ENCODE assay signal across 11 cellular contexts in genomic region chr11:95074806-95075563, GRCh38. TPM values are rescaled to one million over a fixed set of nuclear protein-coding genes. Genes with fewer than 3 reads are reported as not detected.
DNase-seq lines count a peak whose midpoint lies in the region; ATAC-seq and TF ChIP-seq lines count a peak whose summit lies in the region.
"Had no signal": no experiment of that assay in that cellular context is flagged by ENCODE, and none has a peak within 500 bp of the region (broad histone marks: within the 10 kb centered on the region; RNA-seq: fewer than 3 reads in every experiment).

No MANE protein-coding gene starts in this region.

- peaks cover 4% of the 10 kb centered on the region; the same call in 1 of the 2 replicates for H3K79me2 ChIP-seq in SK-N-SH (ENCODE audit: insufficient read depth)

- no peaks in the 10 kb centered on the region for H3K9me2 ChIP-seq in SK-N-SH

- H3K9ac ChIP-seq in SK-N-SH = no peak overlapping the region

- no peak for TF ChIP-seq EP300 in SK-N-SH (IDR thresholded peaks at IDR 0.05; ENCODE audit: borderline replicate concordance in 1 of 2, low read depth in 1 of 2, low read length in 1 of 2)

- TF ChIP-seq CTCF in activated CD8-positive, alpha-beta T cell treated with anti-CD3 and anti-CD28 coated beads for 36 hours (IDR thresholded peaks at IDR 0.05) = no peak
- no peak for TF ChIP-seq CTCF in coronary artery (IDR thresholded peaks at IDR 0.05)
- TF ChIP-seq CTCF in lower lobe of right lung (IDR thresholded peaks at IDR 0.05) = no peak
- no peak for TF ChIP-seq CTCF in SK-N-SH (IDR thresholded peaks at IDR 0.05)

- H3K4me2 ChIP-seq in SK-N-SH = no peak overlapping the region

- H3K36me3 Mint-ChIP-seq in activated CD8-positive, alpha-beta T cell treated with anti-CD3 and anti-CD28 coated beads, Interleukin-2, amount 10 ng/mL, durations not matched to agents 7 days and 5 days (ENCODE audit: low read depth) = peaks cover 11% of the 10 kb centered on the region
- peaks cover 9% of the 10 kb centered on the region for H3K36me3 Mint-ChIP-seq in activated CD8-positive, alpha-beta T cell treated with anti-CD3 and anti-CD28 coated beads for 36 hours (ENCODE audit: low read depth)

- ATAC-seq in activated CD8-positive, alpha-beta T cell treated with anti-CD3 and anti-CD28 coated beads, Interleukin-2, amount 10 ng/mL, durations not matched to agents 7 days and 5 days = no peak
- ATAC-seq in activated CD8-positive, alpha-beta T cell treated with anti-CD3 and anti-CD28 coated beads for 36 hours = no peak
- ATAC-seq in lower lobe of right lung (peak; percentile 62 to 65), aorta (ENCODE audit: low FRiP score) (no peak), GM21515 (IDR thresholded peaks at IDR 0.05; ENCODE audit: unreplicated experiment) (no peak), GM21529 (IDR thresholded peaks at IDR 0.05; ENCODE audit: unreplicated experiment) (no peak)

- H3K9me3 ChIP-seq in lower lobe of right lung (no peaks in the 10 kb centered on the region), aorta (ENCODE audit: control insufficient read depth, low read length) (no peaks in the 10 kb centered on the region), SK-N-SH (no peaks in the 10 kb centered on the region)

- POLR2A ChIA-PET in activated CD8-positive, alpha-beta T cell treated with anti-CD3 and anti-CD28 coated beads, Interleukin-2, amount 10 ng/mL, durations not matched to agents 7 days and 5 days (lab: Charles Lee) = interaction anchor here (1.7 to 3.3 kb wide), 2 partner anchors 14 kb away, joined by 7 to 19 read pairs; partner anchors contain the start of gene ENDOD1
- POLR2A ChIA-PET in activated CD8-positive, alpha-beta T cell treated with anti-CD3 and anti-CD28 coated beads for 36 hours (lab: Charles Lee) = interaction anchor here (0.7 to 1.2 kb wide), 3 partner anchors 9 to 681 kb away, joined by 3 to 4 read pairs (median 3); no protein-coding TSS in a partner anchor
- POLR2A ChIA-PET in SK-N-SH (lab: Yijun Ruan, JAX) = no interaction called here

- no peak for TF ChIP-seq RAD21 in SK-N-SH (IDR thresholded peaks at IDR 0.05; ENCODE audit: low read length)

- CTCF ChIA-PET in activated CD8-positive, alpha-beta T cell treated with anti-CD3 and anti-CD28 coated beads, Interleukin-2, amount 10 ng/mL, durations not matched to agents 7 days and 5 days (lab: Charles Lee) = interaction anchor here (1.1 to 12.3 kb wide), 6 partner anchors 8 to 78 kb away, joined by 4 to 233 read pairs (median 6); partner anchors contain the start of gene ENDOD1
- CTCF ChIA-PET in activated CD8-positive, alpha-beta T cell treated with anti-CD3 and anti-CD28 coated beads for 36 hours (lab: Charles Lee) = interaction anchor here (0.7 to 12.0 kb wide), 5 partner anchors 9 to 78 kb away, joined by 3 to 185 read pairs (median 4); no protein-coding TSS in a partner anchor
- CTCF ChIA-PET in SK-N-SH (lab: Yijun Ruan, JAX) = interaction anchor here (1.5 to 1.7 kb wide), 2 partner anchors 15 to 690 kb away, joined by 3 to 4 read pairs; partner anchors contain the start of gene ENDOD1

- peaks cover 4% of the 10 kb centered on the region for H3K27me3 Mint-ChIP-seq in activated CD8-positive, alpha-beta T cell treated with anti-CD3 and anti-CD28 coated beads, Interleukin-2, amount 10 ng/mL, durations not matched to agents 7 days and 5 days (ENCODE audit: low read depth)
- no peaks in the 10 kb centered on the region for H3K27me3 Mint-ChIP-seq in activated CD8-positive, alpha-beta T cell treated with anti-CD3 and anti-CD28 coated beads for 36 hours

- no peak overlapping the region for H3K4me3 Mint-ChIP-seq in activated CD8-positive, alpha-beta T cell treated with anti-CD3 and anti-CD28 coated beads, Interleukin-2, amount 10 ng/mL, durations not matched to agents 7 days and 5 days
- H3K4me3 Mint-ChIP-seq in activated CD8-positive, alpha-beta T cell treated with anti-CD3 and anti-CD28 coated beads for 36 hours = no peak overlapping the region
- H3K4me3 Mint-ChIP-seq: neural crest cell had no signal

- WGBS in aorta, 2 donors = 30 to 33% methylated on average over 8 of the region's 8 CpGs
- whole genome bisulfite sequencing in SK-N-SH (ENCODE audit: low lambda C conversion rate) = 59% methylated on average over 8 of the region's 8 CpGs

- H3K36me3 ChIP-seq in lower lobe of right lung = no peaks in the 10 kb centered on the region
- no peaks in the 10 kb centered on the region for H3K36me3 ChIP-seq in aorta (ENCODE audit: control insufficient read depth in 1 of 2, insufficient read depth in 2 of 2, low read length in 1 of 2)
- H3K36me3 ChIP-seq in SK-N-SH (replicated peaks in 1 of 2; ENCODE audit: control insufficient read depth in 1 of 2, insufficient read depth in 2 of 2, low read length in 1 of 2) = peaks cover 11 to 12% of the 10 kb centered on the region in 2 experiments

- H3K27ac ChIP-seq in coronary artery (peak overlapping the region; percentile 28 to 67), lower lobe of right lung (peak overlapping the region; percentile 27), aorta (ENCODE audit: low read depth in 1 of 2, low read length in 2 of 2) (peak overlapping the region in 1 of 2 donors; percentile 71), SK-N-SH (ENCODE audit: low read depth in 2 of 2, low read length in 1 of 2) (no peak overlapping the region)

- peaks cover 41% of the 10 kb centered on the region for H3K4me1 ChIP-seq in lower lobe of right lung
- peaks cover 7 to 15% of the 10 kb centered on the region in 2 donors for H3K4me1 ChIP-seq in aorta (ENCODE audit: control insufficient read depth in 1 of 2, insufficient read depth in 2 of 2, low read length in 2 of 2)
- H3K4me1 ChIP-seq in SK-N-SH (ENCODE audit: control insufficient read depth in 1 of 2, insufficient read depth in 2 of 2, low read depth in 1 of 2, low read length in 1 of 2) = peaks cover 3 to 7% of the 10 kb centered on the region in 2 experiments; a peak in 2 of 4 replicates

- H3F3A ChIP-seq in SK-N-SH (replicated peaks; ENCODE audit: insufficient read depth) = no peaks in the 10 kb centered on the region

- H3K27me3 ChIP-seq in lower lobe of right lung (ENCODE audit: low read depth) (no peaks in the 10 kb centered on the region), aorta (ENCODE audit: control insufficient read depth in 1 of 2, insufficient read depth in 2 of 2, low read length in 1 of 2) (no peaks in the 10 kb centered on the region), SK-N-SH (ENCODE audit: insufficient read depth) (no peaks in the 10 kb centered on the region)

- H3K27ac Mint-ChIP-seq in activated CD8-positive, alpha-beta T cell treated with anti-CD3 and anti-CD28 coated beads, Interleukin-2, amount 10 ng/mL, durations not matched to agents 7 days and 5 days = no peak overlapping the region
- no peak overlapping the region for H3K27ac Mint-ChIP-seq in activated CD8-positive, alpha-beta T cell treated with anti-CD3 and anti-CD28 coated beads for 36 hours

- no peak overlapping the region for H2AFZ ChIP-seq in SK-N-SH (ENCODE audit: low read depth)

- peak; percentile 18 for DNase-seq in activated CD8-positive, alpha-beta T cell treated with anti-CD3 and anti-CD28 coated beads, Interleukin-2, amount 10 ng/mL, durations not matched to agents 7 days and 5 days
- DNase-seq in activated CD8-positive, alpha-beta T cell treated with anti-CD3 and anti-CD28 coated beads for 36 hours = no peak
- DNase-seq in coronary artery (ENCODE audit: low spot score) (no peak), lower lobe of right lung (peak; percentile 76), aorta (peak; percentile 61 to 77), SK-N-SH (no peak)
- DNase-seq: activated naive CD4-positive, alpha-beta T cell treated with anti-CD3 and anti-CD28 coated beads, Interleukin-2, amount 50 U/mL, for 16 hours; H7 had no signal

- intact Hi-C loops in activated CD8-positive, alpha-beta T cell treated with anti-CD3 and anti-CD28 coated beads for 36 hours (cut with micrococcal nuclease) = no loop called here
- intact Hi-C loops in lower lobe of right lung (cut with DNase I) = no loop called here
- intact Hi-C loops in aorta (cut with DNase I) = loop anchor here in 1 of 2 donors (5.0 to 10.0 kb wide), 2 partner anchors 32 to 690 kb away; no protein-coding TSS in a partner anchor

- H3K4me1 Mint-ChIP-seq in activated CD8-positive, alpha-beta T cell treated with anti-CD3 and anti-CD28 coated beads, Interleukin-2, amount 10 ng/mL, durations not matched to agents 7 days and 5 days (ENCODE audit: low read depth) = peaks cover 20% of the 10 kb centered on the region
- peaks cover 22% of the 10 kb centered on the region for H3K4me1 Mint-ChIP-seq in activated CD8-positive, alpha-beta T cell treated with anti-CD3 and anti-CD28 coated beads for 36 hours (ENCODE audit: low read depth)

- H3K4me3 ChIP-seq in coronary artery = peak overlapping the region; percentile 11
- no peak overlapping the region for H3K4me3 ChIP-seq in lower lobe of right lung
- H3K4me3 ChIP-seq in aorta (ENCODE audit: low read length in 2 of 2) = no peak overlapping the region
- H3K4me3 ChIP-seq in SK-N-SH (ENCODE audit: low read depth in 2 of 2, low read length in 1 of 2) = no peak overlapping the region

- H3K9me3 Mint-ChIP-seq in activated CD8-positive, alpha-beta T cell treated with anti-CD3 and anti-CD28 coated beads, Interleukin-2, amount 10 ng/mL, durations not matched to agents 7 days and 5 days (ENCODE audit: insufficient read depth) = no peaks in the 10 kb centered on the region
- H3K9me3 Mint-ChIP-seq in activated CD8-positive, alpha-beta T cell treated with anti-CD3 and anti-CD28 coated beads for 36 hours = no peaks in the 10 kb centered on the region
- H3K9me3 Mint-ChIP-seq: neural crest cell had no signal

- no peaks in the 10 kb centered on the region for H4K20me1 ChIP-seq in SK-N-SH (ENCODE audit: insufficient read depth)

RNA-seq across cellular contexts. Expression of gene SRSF8, which starts 8.3 kb away (rescaled TPM):
- 10 to 100 TPM; 30.2 TPM for total RNA-seq in activated CD8-positive, alpha-beta T cell treated with anti-CD3 and anti-CD28 coated beads, Interleukin-2, amount 10 ng/mL, durations not matched to agents 7 days and 5 days
- 10 to 100 TPM; 23.0 to 24.7 TPM for total RNA-seq in activated CD8-positive, alpha-beta T cell treated with anti-CD3 and anti-CD28 coated beads for 36 hours
- total RNA-seq in lower lobe of right lung = 42.9 TPM
- total RNA-seq in aorta = 10 to 100 TPM; 35.8 to 40.5 TPM
- 10 to 100 TPM; 41.9 to 45.4 TPM for polyA plus RNA-seq in aorta
- polyA plus RNA-seq in SK-N-SH (2012; rRNA removed) = 25.4 and 27.3 TPM in 2 replicates
- 28.0 and 29.6 TPM in 2 replicates for polyA plus RNA-seq in SK-N-SH (2012; cell fraction: cytosol; rRNA removed)
- polyA plus RNA-seq in SK-N-SH (2012; cell fraction: nucleus; rRNA removed) = 7.3 and 11.5 TPM in 2 replicates

RNA-seq across cellular contexts. Expression of gene ENDOD1, which starts 14.7 kb away (rescaled TPM):
- total RNA-seq in activated CD8-positive, alpha-beta T cell treated with anti-CD3 and anti-CD28 coated beads, Interleukin-2, amount 10 ng/mL, durations not matched to agents 7 days and 5 days = 10 to 100 TPM; 23.4 to 23.9 TPM
- total RNA-seq in activated CD8-positive, alpha-beta T cell treated with anti-CD3 and anti-CD28 coated beads for 36 hours = 10 to 100 TPM; 13.0 to 14.1 TPM
- total RNA-seq in lower lobe of right lung = 30.4 TPM
- total RNA-seq in aorta = 10 to 100 TPM; 50.9 to 54.8 TPM
- 10 to 100 TPM; 19.0 to 71.8 TPM for polyA plus RNA-seq in aorta
- polyA plus RNA-seq in SK-N-SH (2012; rRNA removed) = 15.0 and 18.4 TPM in 2 replicates
- polyA plus RNA-seq in SK-N-SH (2012; cell fraction: cytosol; rRNA removed) = 19.4 and 22.0 TPM in 2 replicates
- polyA plus RNA-seq in SK-N-SH (2012; cell fraction: nucleus; rRNA removed) = 5.5 and 8.9 TPM in 2 replicates

RNA-seq across cellular contexts. Expression of gene KDM4F, which starts 25.8 kb away (rescaled TPM):
- not detected for total RNA-seq in activated CD8-positive, alpha-beta T cell treated with anti-CD3 and anti-CD28 coated beads, Interleukin-2, amount 10 ng/mL, durations not matched to agents 7 days and 5 days
- total RNA-seq in activated CD8-positive, alpha-beta T cell treated with anti-CD3 and anti-CD28 coated beads for 36 hours = not detected
- total RNA-seq in lower lobe of right lung = not detected
- not detected for total RNA-seq in aorta
- polyA plus RNA-seq in aorta = not detected
- not detected in 2 replicates for polyA plus RNA-seq in SK-N-SH (2012; rRNA removed)
- polyA plus RNA-seq in SK-N-SH (2012; cell fraction: cytosol; rRNA removed) = not detected in 2 replicates
- polyA plus RNA-seq in SK-N-SH (2012; cell fraction: nucleus; rRNA removed) = not detected in 2 replicates
- total RNA-seq: H7, neural crest cell had no signal

RNA-seq across cellular contexts. Expression of gene KDM4E, which starts 49.9 kb away (rescaled TPM):
- not detected for total RNA-seq in activated CD8-positive, alpha-beta T cell treated with anti-CD3 and anti-CD28 coated beads, Interleukin-2, amount 10 ng/mL, durations not matched to agents 7 days and 5 days
- total RNA-seq in activated CD8-positive, alpha-beta T cell treated with anti-CD3 and anti-CD28 coated beads for 36 hours = not detected
- not detected for total RNA-seq in lower lobe of right lung
- total RNA-seq in aorta = not detected
- not detected for polyA plus RNA-seq in aorta
- 0.02 TPM in 1 of 2 replicates, not detected in the other for polyA plus RNA-seq in SK-N-SH (2012; rRNA removed)
- not detected in 2 replicates for polyA plus RNA-seq in SK-N-SH (2012; cell fraction: cytosol; rRNA removed)
- polyA plus RNA-seq in SK-N-SH (2012; cell fraction: nucleus; rRNA removed) = not detected in 2 replicates
- total RNA-seq: H7, neural crest cell had no signal

Comparison
In these comparisons a context has a peak if more than half of its experiments do, and no peak if none do; other contexts are left out.
1. DNase-seq: peak in activated CD8-positive, alpha-beta T cell treated with anti-CD3 and anti-CD28 coated beads, Interleukin-2, amount 10 ng/mL, durations not matched to agents 7 days and 5 days (single experiment), lower lobe of right lung (single experiment) and aorta (2 of 2); none in activated CD8-positive, alpha-beta T cell treated with anti-CD3 and anti-CD28 coated beads for 36 hours (single experiment), coronary artery (single experiment) and SK-N-SH (single experiment).
2. ATAC-seq: peak in lower lobe of right lung (2 of 2); none in activated CD8-positive, alpha-beta T cell treated with anti-CD3 and anti-CD28 coated beads, Interleukin-2, amount 10 ng/mL, durations not matched to agents 7 days and 5 days (single experiment), activated CD8-positive, alpha-beta T cell treated with anti-CD3 and anti-CD28 coated beads for 36 hours (single experiment), aorta (single experiment), GM21515 (single experiment) and GM21529 (single experiment).
3. H3K27ac ChIP-seq: peak in coronary artery (2 of 2) and lower lobe of right lung (single experiment); none in SK-N-SH (0 of 2).